ENCODE assay signal across 12 cellular contexts in the genomic region with DNA sequence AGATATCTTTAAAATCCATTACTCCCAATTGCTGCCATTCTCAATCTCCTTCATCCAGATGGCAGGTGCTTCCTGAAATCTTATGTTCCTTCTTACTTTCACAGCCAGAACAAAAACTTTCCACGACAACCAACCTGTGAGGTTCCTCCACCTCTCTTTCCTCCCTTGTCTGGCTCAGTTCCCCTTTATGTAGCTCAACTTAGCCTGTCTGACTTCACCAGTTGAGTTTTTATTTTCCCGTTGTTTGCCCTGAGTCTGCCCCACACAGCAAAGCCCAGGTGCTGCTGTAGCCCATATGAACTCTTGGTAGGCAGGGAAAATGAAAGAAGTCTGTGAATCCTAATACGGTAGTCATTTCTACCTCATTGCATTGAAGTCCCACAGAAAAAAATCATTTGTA.
A peak's percentile ranks its signal among the peaks of the same experiment; 100 is the strongest.
DNase-seq lines count a peak whose midpoint lies in the region; ATAC-seq and TF ChIP-seq lines count a peak whose summit lies in the region.
"Had no signal": no experiment of that assay in that cellular context is flagged by ENCODE, and none has a peak within 500 bp of the region (broad histone marks: within the 10 kb centered on the region; RNA-seq: fewer than 3 reads in every experiment).

No MANE protein-coding gene starts in this region.

- H2BK12ac ChIP-seq in mesenchymal stem cell (ENCODE audit: low read length in 2 of 2), result no peak overlapping the region

- H2BK5ac ChIP-seq in mesenchymal stem cell (ENCODE audit: low read depth, low read length, poor library complexity, severe bottlenecking), result no peak overlapping the region

- no peaks in the 10 kb centered on the region for H3K79me1 ChIP-seq in mesenchymal stem cell (replicated peaks; ENCODE audit: low read length, poor library complexity, severe bottlenecking)

- H3K4me3 ChIP-seq in mesenchymal stem cell (ENCODE audit: insufficient read depth in 1 of 2, low read depth in 1 of 2, low read length in 2 of 2) (no peak overlapping the region), dorsolateral prefrontal cortex (no peak overlapping the region)

- H3K27ac ChIP-seq in mesenchymal stem cell (ENCODE audit: low read length, poor library complexity, severe bottlenecking), result no peak overlapping the region
- H3K27ac ChIP-seq in dorsolateral prefrontal cortex, result no peak overlapping the region

- no peaks in the 10 kb centered on the region for H3K9me3 ChIP-seq in mesenchymal stem cell (ENCODE audit: control insufficient read depth, low read length)

- H3K4ac ChIP-seq in mesenchymal stem cell (ENCODE audit: low read depth in 1 of 2, low read length in 2 of 2), result no peak overlapping the region

- H2AK5ac ChIP-seq in mesenchymal stem cell (ENCODE audit: low read length, severe bottlenecking), result peak overlapping the region; percentile 58

- no peak overlapping the region for H3K23ac ChIP-seq in mesenchymal stem cell (ENCODE audit: low read length in 2 of 2)

- no peak overlapping the region for H3K14ac ChIP-seq in mesenchymal stem cell (ENCODE audit: low read length in 2 of 2)

- no peak overlapping the region for H2BK15ac ChIP-seq in mesenchymal stem cell (ENCODE audit: low read depth, poor library complexity, severe bottlenecking)

- TF ChIP-seq CTCF in omental fat pad (IDR thresholded peaks at IDR 0.05), result no peak
- no peak for TF ChIP-seq CTCF in dorsolateral prefrontal cortex (IDR thresholded peaks at IDR 0.05 in 54 of 56, conservative IDR thresholded peaks at IDR 0.05 in 2 of 56; ENCODE audit: low read depth in 1 of 56, partially characterized antibody in 56 of 56)

- H2BK120ac ChIP-seq in mesenchymal stem cell (ENCODE audit: low read depth, low read length), result no peak overlapping the region

- no peak overlapping the region for H3K18ac ChIP-seq in mesenchymal stem cell (ENCODE audit: low read depth in 1 of 2, low read length in 2 of 2)

- no peak overlapping the region for H3K4me2 ChIP-seq in mesenchymal stem cell (ENCODE audit: low read length, poor library complexity, severe bottlenecking)

- no peak overlapping the region for H4K8ac ChIP-seq in mesenchymal stem cell (ENCODE audit: low read length)

- no peaks in the 10 kb centered on the region for H3K27me3 ChIP-seq in mesenchymal stem cell (ENCODE audit: control insufficient read depth in 1 of 2, insufficient read depth in 1 of 2, low read length in 2 of 2)
- H3K27me3 ChIP-seq in dorsolateral prefrontal cortex, result no peaks in the 10 kb centered on the region

- DNase-seq in mesenchymal stem cell, result no peak
- DNase-seq in NCI-H1694 (lab: John Stamatoyannopoulos, UW), result no peak
- DNase-seq in omental fat pad (ENCODE audit: low spot score), result no peak
- DNase-seq in dorsolateral prefrontal cortex, result no peak
- DNase-seq: Calu3; effector memory CD4-positive, alpha-beta T cell; NCI-H2171; SHP77 had no signal

- no peak overlapping the region for H2AFZ ChIP-seq in mesenchymal stem cell (ENCODE audit: low read depth, low read length)

- H3K36me3 ChIP-seq in mesenchymal stem cell (ENCODE audit: control insufficient read depth in 1 of 2, insufficient read depth in 2 of 2, low read depth in 1 of 2, low read length in 2 of 2), result no peaks in the 10 kb centered on the region

- ATAC-seq in GM18870 (IDR thresholded peaks at IDR 0.05; ENCODE audit: unreplicated experiment) (peak; percentile 79), HG02571 (IDR thresholded peaks at IDR 0.05; ENCODE audit: unreplicated experiment) (peak; percentile 84), HG03469 (IDR thresholded peaks at IDR 0.05; ENCODE audit: unreplicated experiment) (peak; percentile 85), GM21737 (IDR thresholded peaks at IDR 0.05; ENCODE audit: unreplicated experiment) (no peak), omental fat pad (ENCODE audit: low FRiP score) (no peak)

- intact Hi-C loops in dorsolateral prefrontal cortex (cut with DNase I), result no loop called here

- 94% methylated on average over 3 of the region's 3 CpGs for WGBS in mesenchymal stem cell

- H3K9ac ChIP-seq in mesenchymal stem cell (ENCODE audit: low read length), result no peak overlapping the region

- H3K4me1 ChIP-seq in mesenchymal stem cell (ENCODE audit: control insufficient read depth, insufficient read depth, low read depth, low read length), result peaks cover 2% of the 10 kb centered on the region

- no peak overlapping the region for H4K91ac ChIP-seq in mesenchymal stem cell (ENCODE audit: low read length)

Comparison
In these comparisons a context has a peak if more than half of its experiments do, and no peak if none do; other contexts are left out.
1. ATAC-seq: peak in GM18870 (single experiment), HG02571 (single experiment) and HG03469 (single experiment); none in GM21737 (single experiment) and omental fat pad (single experiment).